17 cellular contexts compared by ENCODE assay signal in the genomic region with DNA sequence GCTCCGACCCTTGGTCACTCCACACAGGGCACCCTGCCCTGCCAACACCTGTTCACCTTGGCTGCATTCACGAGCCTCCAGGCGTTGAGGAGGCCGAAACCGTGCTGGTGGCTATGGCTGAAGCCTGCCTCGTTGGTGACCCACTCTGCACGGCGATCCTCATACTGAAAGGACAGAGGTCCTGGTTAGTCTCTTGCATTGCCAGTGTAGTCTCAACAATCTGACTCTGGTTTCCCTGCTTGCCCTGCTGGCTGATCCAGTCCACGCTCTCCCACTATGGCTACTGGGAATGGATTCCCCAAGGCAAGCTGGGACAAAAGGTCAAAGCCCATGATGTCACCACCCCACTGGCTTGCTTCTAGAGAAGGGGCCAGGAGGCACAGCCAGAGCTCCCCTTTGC. TPM values are rescaled to one million over a fixed set of nuclear protein-coding genes. Genes with fewer than 3 reads are reported as not detected.
DNase-seq lines count a peak whose midpoint lies in the region; ATAC-seq lines count a peak whose summit lies in the region.
"Had no signal": no experiment of that assay in that cellular context is flagged by ENCODE, and none has a peak within 500 bp of the region (broad histone marks: within the 10 kb centered on the region; RNA-seq: fewer than 3 reads in every experiment).

No MANE protein-coding gene starts in this region.

- H3K27me3 ChIP-seq in CD4-positive, CD25-positive, alpha-beta regulatory T cell (ENCODE audit: control insufficient read depth, insufficient read depth, low read length): no peaks in the 10 kb centered on the region
- H3K27me3 ChIP-seq in muscle layer of colon (ENCODE audit: control insufficient read depth in 1 of 2, insufficient read depth in 2 of 2, low read length in 2 of 2): no peaks in the 10 kb centered on the region
- H3K27me3 ChIP-seq: BE2C had no signal

- H3K4me1 Mint-ChIP-seq in CD4-positive, CD25-positive, alpha-beta regulatory T cell: peaks cover 0 to 16% (median 7%) of the 10 kb centered on the region in 4 donors
- peaks cover 7% of the 10 kb centered on the region for H3K4me1 Mint-ChIP-seq in stimulated activated memory B cell treated with anti-CD40 and anti-IgM and Interleukin-4, amounts not matched to agents 10 μg/mL and 1 μg/mL and 100 μg/mL, for 72 hours

- no peak overlapping the region for H3K4me3 ChIP-seq in CD4-positive, CD25-positive, alpha-beta regulatory T cell (ENCODE audit: low read depth, low read length)
- H3K4me3 ChIP-seq in muscle layer of colon (ENCODE audit: low read depth in 1 of 2, low read length in 2 of 2): peak overlapping the region in 1 of 2 donors; percentile 16
- H3K4me3 ChIP-seq: mucosa of descending colon, skin epidermis had no signal

- no peaks in the 10 kb centered on the region for H3K9me3 ChIP-seq in CD4-positive, CD25-positive, alpha-beta regulatory T cell (ENCODE audit: control insufficient read depth in 2 of 2, low read length in 2 of 2)
- H3K9me3 ChIP-seq in muscle layer of colon (ENCODE audit: low read length): no peaks in the 10 kb centered on the region
- H3K9me3 ChIP-seq: BE2C, mucosa of descending colon had no signal

- H3K4me1 ChIP-seq in CD4-positive, CD25-positive, alpha-beta regulatory T cell (ENCODE audit: control insufficient read depth, insufficient read depth, low read length, poor library complexity, severe bottlenecking): no peaks in the 10 kb centered on the region
- H3K4me1 ChIP-seq in muscle layer of colon (ENCODE audit: insufficient read depth, low read length): peaks cover 84% of the 10 kb centered on the region
- H3K4me1 ChIP-seq: BE2C had no signal

- no peaks in the 10 kb centered on the region for H3K9me3 Mint-ChIP-seq in CD4-positive, CD25-positive, alpha-beta regulatory T cell
- H3K9me3 Mint-ChIP-seq in stimulated activated memory B cell treated with anti-CD40 and anti-IgM and Interleukin-4, amounts not matched to agents 10 μg/mL and 1 μg/mL and 100 μg/mL, for 72 hours: no peaks in the 10 kb centered on the region
- H3K9me3 Mint-ChIP-seq: brain; endodermal cell; T-helper 1 cell treated with Interleukin-12 subunit alpha and Interleukin-12 subunit beta and Interleukin-4 antibody, amounts not matched to agents 30 μg/mL and 1 μg/mL, for 36 hours had no signal

- H3K27me3 Mint-ChIP-seq in CD4-positive, CD25-positive, alpha-beta regulatory T cell: no peaks in the 10 kb centered on the region
- no peaks in the 10 kb centered on the region for H3K27me3 Mint-ChIP-seq in stimulated activated memory B cell treated with anti-CD40 and anti-IgM and Interleukin-4, amounts not matched to agents 10 μg/mL and 1 μg/mL and 100 μg/mL, for 72 hours

- peaks cover 94% of the 10 kb centered on the region for H3K36me3 ChIP-seq in CD4-positive, CD25-positive, alpha-beta regulatory T cell (ENCODE audit: control insufficient read depth, insufficient read depth, low read length)
- H3K36me3 ChIP-seq in muscle layer of colon (ENCODE audit: insufficient read depth, low read length): peaks cover 42% of the 10 kb centered on the region

- DNase-seq in CD4-positive, CD25-positive, alpha-beta regulatory T cell: no peak
- DNase-seq in astrocyte of the hippocampus (ENCODE audit: low read depth, low spot score) (peak; percentile 0), amygdala (lab: John Stamatoyannopoulos, UW) (no peak), NCI-H748 treated with DMSO at 0.1 percent for 48 hours (lab: John Stamatoyannopoulos, UW) (no peak)
- DNase-seq: activated CD4-positive, alpha-beta T cell treated with anti-CD3 and anti-CD28 coated beads for 1 hour; BE2C; endodermal cell; NCI-H187; NCI-H526 treated with DMSO at 0.1 percent for 48 hours had no signal

- H3K27ac Mint-ChIP-seq in CD4-positive, CD25-positive, alpha-beta regulatory T cell: peak overlapping the region in 2 of 3 donors; percentile 79 to 82
- H3K27ac Mint-ChIP-seq in stimulated activated memory B cell treated with anti-CD40 and anti-IgM and Interleukin-4, amounts not matched to agents 10 μg/mL and 1 μg/mL and 100 μg/mL, for 72 hours: peak overlapping the region; percentile 74
- H3K27ac Mint-ChIP-seq: T-helper 1 cell treated with Interleukin-12 subunit alpha and Interleukin-12 subunit beta and Interleukin-4 antibody, amounts not matched to agents 30 μg/mL and 1 μg/mL, for 36 hours had no signal

- H3K9ac ChIP-seq in muscle layer of colon (ENCODE audit: low read length): peak overlapping the region; percentile 42

- peaks cover 39% of the 10 kb centered on the region for H3K36me3 Mint-ChIP-seq in CD4-positive, CD25-positive, alpha-beta regulatory T cell
- peaks cover 75% of the 10 kb centered on the region for H3K36me3 Mint-ChIP-seq in stimulated activated memory B cell treated with anti-CD40 and anti-IgM and Interleukin-4, amounts not matched to agents 10 μg/mL and 1 μg/mL and 100 μg/mL, for 72 hours

- H3K4me3 Mint-ChIP-seq in CD4-positive, CD25-positive, alpha-beta regulatory T cell: no peak overlapping the region
- H3K4me3 Mint-ChIP-seq in stimulated activated memory B cell treated with anti-CD40 and anti-IgM and Interleukin-4, amounts not matched to agents 10 μg/mL and 1 μg/mL and 100 μg/mL, for 72 hours: no peak overlapping the region
- H3K4me3 Mint-ChIP-seq: brain; endodermal cell; T-helper 1 cell treated with Interleukin-12 subunit alpha and Interleukin-12 subunit beta and Interleukin-4 antibody, amounts not matched to agents 30 μg/mL and 1 μg/mL, for 36 hours had no signal

- no peak for ATAC-seq in CD4-positive, CD25-positive, alpha-beta regulatory T cell (ENCODE audit: low read depth in 2 of 2)
- ATAC-seq in stimulated activated memory B cell treated with anti-CD40 and anti-IgM and Interleukin-4, amounts not matched to agents 10 μg/mL and 1 μg/mL and 100 μg/mL, for 72 hours: no peak
- ATAC-seq in GM21423 (IDR thresholded peaks at IDR 0.05; ENCODE audit: unreplicated experiment) (no peak), HG03460 (IDR thresholded peaks at IDR 0.05; ENCODE audit: unreplicated experiment) (no peak)
- ATAC-seq: mucosa of descending colon had no signal

- no peak overlapping the region for H3K27ac ChIP-seq in CD4-positive, CD25-positive, alpha-beta regulatory T cell (ENCODE audit: insufficient read depth, low read length, poor library complexity, severe bottlenecking)
- H3K27ac ChIP-seq in muscle layer of colon (ENCODE audit: low read depth, low read length): peak overlapping the region; percentile 89

RNA-seq across cellular contexts. Expression of a gene that starts 12.9 kb away (rescaled TPM):
- total RNA-seq in CD4-positive, CD25-positive, alpha-beta regulatory T cell: 478 TPM
- 10 to 100 TPM; 55.0 to 76.1 (median 63.4) TPM for polyA plus RNA-seq in CD4-positive, CD25-positive, alpha-beta regulatory T cell

RNA-seq across cellular contexts. Expression of a gene that starts 13.5 kb away (rescaled TPM):
- total RNA-seq in CD4-positive, CD25-positive, alpha-beta regulatory T cell: 54.6 TPM
- polyA plus RNA-seq in CD4-positive, CD25-positive, alpha-beta regulatory T cell: 10 to 100 TPM; 51.0 to 69.6 (median 55.7) TPM

RNA-seq across cellular contexts. Expression of a gene that starts 19.8 kb away (rescaled TPM):
- total RNA-seq in CD4-positive, CD25-positive, alpha-beta regulatory T cell: 11.7 TPM
- polyA plus RNA-seq in CD4-positive, CD25-positive, alpha-beta regulatory T cell: 1 to 10 TPM in 1 of 4 donors, under 1 TPM in 3; 0.25 to 1.3 (median 0.64) TPM

RNA-seq across cellular contexts. Expression of a gene that starts 40.5 kb away (rescaled TPM):
- 129 TPM for total RNA-seq in CD4-positive, CD25-positive, alpha-beta regulatory T cell
- 1 to 10 TPM; 2.5 to 5.9 (median 4.6) TPM for polyA plus RNA-seq in CD4-positive, CD25-positive, alpha-beta regulatory T cell
